Comparison of ENCODE assay signal across 1 cellular context in the genomic region with DNA sequence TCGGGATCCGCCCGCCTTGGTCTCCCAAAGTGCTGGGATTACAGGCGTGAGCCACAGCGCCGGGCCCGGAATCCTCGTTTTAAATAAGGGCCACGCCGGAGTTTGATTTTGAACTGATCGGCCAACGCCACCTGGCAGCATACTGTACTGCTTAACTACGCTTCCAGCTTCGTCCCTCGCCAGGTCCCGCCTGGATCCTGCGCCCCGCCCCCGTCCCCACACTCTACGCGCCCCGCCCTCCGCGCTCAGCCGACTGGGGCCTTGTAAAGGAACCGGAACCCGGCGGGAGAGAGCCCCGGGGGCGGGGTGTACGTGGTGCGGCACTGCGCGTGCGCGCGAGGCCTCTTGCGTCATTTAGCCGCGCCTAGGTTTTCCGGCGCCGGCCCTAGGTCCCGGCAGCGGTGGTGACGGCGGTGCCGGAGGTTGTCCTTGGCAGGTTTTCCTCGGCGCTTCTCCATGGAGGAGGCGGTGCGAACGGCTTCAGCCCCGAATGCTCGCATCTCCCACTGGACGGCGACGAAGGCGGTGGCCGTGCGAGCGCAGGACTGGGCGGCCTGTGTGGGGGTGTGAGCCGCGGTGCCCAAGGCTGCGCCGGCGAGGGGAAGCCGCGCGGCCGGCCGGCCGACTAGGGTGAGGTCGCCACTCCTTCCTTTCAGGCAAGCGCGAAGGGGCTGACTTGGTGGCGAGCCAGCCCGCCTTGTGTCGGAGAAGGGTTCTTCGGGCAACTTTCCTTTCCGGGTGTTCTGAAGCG.
TF ChIP-seq lines count a peak whose summit lies in the region.

A gene (plus strand): TSS at position 375 of the 751 bp plus-strand sequence. CDS start 13,066 bp downstream, outside the sequence.

TF ChIP-seq in K562, 482 proteins besides CTCF, POLR2A, EP300 and RAD21 (continued from another document and continues in another):
- TF ChIP-seq, protein P1, sequence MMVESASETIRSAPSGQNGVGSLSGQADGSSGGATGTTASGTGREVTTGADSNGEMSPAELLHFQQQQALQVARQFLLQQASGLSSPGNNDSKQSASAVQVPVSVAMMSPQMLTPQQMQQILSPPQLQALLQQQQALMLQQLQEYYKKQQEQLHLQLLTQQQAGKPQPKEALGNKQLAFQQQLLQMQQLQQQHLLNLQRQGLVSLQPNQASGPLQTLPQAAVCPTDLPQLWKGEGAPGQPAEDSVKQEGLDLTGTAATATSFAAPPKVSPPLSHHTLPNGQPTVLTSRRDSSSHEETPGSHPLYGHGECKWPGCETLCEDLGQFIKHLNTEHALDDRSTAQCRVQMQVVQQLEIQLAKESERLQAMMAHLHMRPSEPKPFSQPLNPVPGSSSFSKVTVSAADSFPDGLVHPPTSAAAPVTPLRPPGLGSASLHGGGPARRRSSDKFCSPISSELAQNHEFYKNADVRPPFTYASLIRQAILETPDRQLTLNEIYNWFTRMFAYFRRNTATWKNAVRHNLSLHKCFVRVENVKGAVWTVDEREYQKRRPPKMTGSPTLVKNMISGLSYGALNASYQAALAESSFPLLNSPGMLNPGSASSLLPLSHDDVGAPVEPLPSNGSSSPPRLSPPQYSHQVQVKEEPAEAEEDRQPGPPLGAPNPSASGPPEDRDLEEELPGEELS (CRISPR knock-in tag; IDR thresholded peaks at IDR 0.05; ENCODE audit: borderline replicate concordance): 0 out of 2 replicates have a peak, but pooled peaks have one; percentile 49
- peak; percentile 82 to 83; a peak in 3 of 4 replicates for TF ChIP-seq SIN3A (IDR thresholded peaks at IDR 0.05; ENCODE audit: borderline replicate concordance in 2 of 2, control insufficient read depth in 1 of 2, low read depth in 2 of 2, low read length in 2 of 2)
- TF ChIP-seq, protein P2, sequence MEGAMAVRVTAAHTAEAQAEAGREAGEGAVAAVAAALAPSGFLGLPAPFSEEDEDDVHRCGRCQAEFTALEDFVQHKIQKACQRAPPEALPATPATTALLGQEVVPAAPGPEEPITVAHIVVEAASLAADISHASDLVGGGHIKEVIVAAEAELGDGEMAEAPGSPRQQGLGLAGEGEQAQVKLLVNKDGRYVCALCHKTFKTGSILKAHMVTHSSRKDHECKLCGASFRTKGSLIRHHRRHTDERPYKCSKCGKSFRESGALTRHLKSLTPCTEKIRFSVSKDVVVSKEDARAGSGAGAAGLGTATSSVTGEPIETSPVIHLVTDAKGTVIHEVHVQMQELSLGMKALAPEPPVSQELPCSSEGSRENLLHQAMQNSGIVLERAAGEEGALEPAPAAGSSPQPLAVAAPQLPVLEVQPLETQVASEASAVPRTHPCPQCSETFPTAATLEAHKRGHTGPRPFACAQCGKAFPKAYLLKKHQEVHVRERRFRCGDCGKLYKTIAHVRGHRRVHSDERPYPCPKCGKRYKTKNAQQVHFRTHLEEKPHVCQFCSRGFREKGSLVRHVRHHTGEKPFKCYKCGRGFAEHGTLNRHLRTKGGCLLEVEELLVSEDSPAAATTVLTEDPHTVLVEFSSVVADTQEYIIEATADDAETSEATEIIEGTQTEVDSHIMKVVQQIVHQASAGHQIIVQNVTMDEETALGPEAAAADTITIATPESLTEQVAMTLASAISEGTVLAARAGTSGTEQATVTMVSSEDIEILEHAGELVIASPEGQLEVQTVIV (CRISPR knock-in tag; IDR thresholded peaks at IDR 0.05; ENCODE audit: borderline replicate concordance): no peak
- peak; percentile 90 for TF ChIP-seq ZFX (CRISPR knock-in tag; IDR thresholded peaks at IDR 0.05)
- TF ChIP-seq BDP1 (IDR thresholded peaks at IDR 0.05; ENCODE audit: insufficient read depth, insufficient read length): peak; percentile 29
- TF ChIP-seq NCOA1 (IDR thresholded peaks at IDR 0.05; ENCODE audit: low read depth): no peak
- TF ChIP-seq POLR2G (IDR thresholded peaks at IDR 0.05; ENCODE audit: low read depth, low read length): peak; percentile 98
- TF ChIP-seq U2AF1 (optimal IDR thresholded peaks at IDR 0.05; ENCODE audit: low read depth, low read length): peak; percentile 48
- TF ChIP-seq NUFIP1 (IDR thresholded peaks at IDR 0.05; ENCODE audit: partially characterized antibody): no peak
- TF ChIP-seq, protein P3, sequence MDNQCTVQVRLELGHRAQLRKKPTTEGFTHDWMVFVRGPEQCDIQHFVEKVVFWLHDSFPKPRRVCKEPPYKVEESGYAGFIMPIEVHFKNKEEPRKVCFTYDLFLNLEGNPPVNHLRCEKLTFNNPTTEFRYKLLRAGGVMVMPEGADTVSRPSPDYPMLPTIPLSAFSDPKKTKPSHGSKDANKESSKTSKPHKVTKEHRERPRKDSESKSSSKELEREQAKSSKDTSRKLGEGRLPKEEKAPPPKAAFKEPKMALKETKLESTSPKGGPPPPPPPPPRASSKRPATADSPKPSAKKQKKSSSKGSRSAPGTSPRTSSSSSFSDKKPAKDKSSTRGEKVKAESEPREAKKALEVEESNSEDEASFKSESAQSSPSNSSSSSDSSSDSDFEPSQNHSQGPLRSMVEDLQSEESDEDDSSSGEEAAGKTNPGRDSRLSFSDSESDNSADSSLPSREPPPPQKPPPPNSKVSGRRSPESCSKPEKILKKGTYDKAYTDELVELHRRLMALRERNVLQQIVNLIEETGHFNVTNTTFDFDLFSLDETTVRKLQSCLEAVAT (IDR thresholded peaks at IDR 0.05): peak in 1 of 2 experiments; percentile 22; a peak in 1 of 4 replicates
- peak; percentile 52 for TF ChIP-seq ZNF431 (CRISPR knock-in tag; IDR thresholded peaks at IDR 0.05)
- TF ChIP-seq EGR1 (conservative IDR thresholded peaks at IDR 0.05): peak; percentile 72
- no peak for TF ChIP-seq NFATC3 (IDR thresholded peaks at IDR 0.05)
- 0 out of 2 replicates have a peak, but pooled peaks have one; percentile 56 for TF ChIP-seq GTF2E2 (tag; IDR thresholded peaks at IDR 0.05)
- TF ChIP-seq ETV5 (CRISPR knock-in tag; IDR thresholded peaks at IDR 0.05; ENCODE audit: low read depth): no peak
- TF ChIP-seq HCFC1 (IDR thresholded peaks at IDR 0.05; ENCODE audit: low read depth, low read length): peak; percentile 74
- no peak for TF ChIP-seq KHSRP (IDR thresholded peaks at IDR 0.05)
- TF ChIP-seq BRD9 (IDR thresholded peaks at IDR 0.05; ENCODE audit: low read depth, partially characterized antibody): peak; percentile 16
- peak; percentile 99 for TF ChIP-seq RBBP5 (IDR thresholded peaks at IDR 0.05; ENCODE audit: borderline replicate concordance, insufficient read depth, low read length, poor library complexity, severe bottlenecking)
- peak; percentile 70 for TF ChIP-seq KDM5B (IDR thresholded peaks at IDR 0.05; ENCODE audit: insufficient replicate concordance, low read depth, low read length)
- TF ChIP-seq CXXC5 (CRISPR knock-in tag; IDR thresholded peaks at IDR 0.05): peak; percentile 86
- TF ChIP-seq, protein P4, sequence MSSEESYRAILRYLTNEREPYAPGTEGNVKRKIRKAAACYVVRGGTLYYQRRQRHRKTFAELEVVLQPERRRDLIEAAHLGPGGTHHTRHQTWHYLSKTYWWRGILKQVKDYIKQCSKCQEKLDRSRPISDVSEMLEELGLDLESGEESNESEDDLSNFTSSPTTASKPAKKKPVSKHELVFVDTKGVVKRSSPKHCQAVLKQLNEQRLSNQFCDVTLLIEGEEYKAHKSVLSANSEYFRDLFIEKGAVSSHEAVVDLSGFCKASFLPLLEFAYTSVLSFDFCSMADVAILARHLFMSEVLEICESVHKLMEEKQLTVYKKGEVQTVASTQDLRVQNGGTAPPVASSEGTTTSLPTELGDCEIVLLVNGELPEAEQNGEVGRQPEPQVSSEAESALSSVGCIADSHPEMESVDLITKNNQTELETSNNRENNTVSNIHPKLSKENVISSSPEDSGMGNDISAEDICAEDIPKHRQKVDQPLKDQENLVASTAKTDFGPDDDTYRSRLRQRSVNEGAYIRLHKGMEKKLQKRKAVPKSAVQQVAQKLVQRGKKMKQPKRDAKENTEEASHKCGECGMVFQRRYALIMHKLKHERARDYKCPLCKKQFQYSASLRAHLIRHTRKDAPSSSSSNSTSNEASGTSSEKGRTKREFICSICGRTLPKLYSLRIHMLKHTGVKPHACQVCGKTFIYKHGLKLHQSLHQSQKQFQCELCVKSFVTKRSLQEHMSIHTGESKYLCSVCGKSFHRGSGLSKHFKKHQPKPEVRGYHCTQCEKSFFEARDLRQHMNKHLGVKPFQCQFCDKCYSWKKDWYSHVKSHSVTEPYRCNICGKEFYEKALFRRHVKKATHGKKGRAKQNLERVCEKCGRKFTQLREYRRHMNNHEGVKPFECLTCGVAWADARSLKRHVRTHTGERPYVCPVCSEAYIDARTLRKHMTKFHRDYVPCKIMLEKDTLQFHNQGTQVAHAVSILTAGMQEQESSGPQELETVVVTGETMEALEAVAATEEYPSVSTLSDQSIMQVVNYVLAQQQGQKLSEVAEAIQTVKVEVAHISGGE (CRISPR knock-in tag; IDR thresholded peaks at IDR 0.05): peak in 1 of 3 experiments; percentile 73; a peak in 1 of 6 replicates
- peak; percentile 44; the same call in 1 of the 2 replicates for TF ChIP-seq TOE1 (IDR thresholded peaks at IDR 0.05; ENCODE audit: borderline replicate concordance)
- no peak for TF ChIP-seq TOE1 (CRISPR knock-in tag; IDR thresholded peaks at IDR 0.05; ENCODE audit: borderline replicate concordance, low read depth)
- no peak for TF ChIP-seq MCM2 (IDR thresholded peaks at IDR 0.05; ENCODE audit: low read depth)
- TF ChIP-seq, protein P5, sequence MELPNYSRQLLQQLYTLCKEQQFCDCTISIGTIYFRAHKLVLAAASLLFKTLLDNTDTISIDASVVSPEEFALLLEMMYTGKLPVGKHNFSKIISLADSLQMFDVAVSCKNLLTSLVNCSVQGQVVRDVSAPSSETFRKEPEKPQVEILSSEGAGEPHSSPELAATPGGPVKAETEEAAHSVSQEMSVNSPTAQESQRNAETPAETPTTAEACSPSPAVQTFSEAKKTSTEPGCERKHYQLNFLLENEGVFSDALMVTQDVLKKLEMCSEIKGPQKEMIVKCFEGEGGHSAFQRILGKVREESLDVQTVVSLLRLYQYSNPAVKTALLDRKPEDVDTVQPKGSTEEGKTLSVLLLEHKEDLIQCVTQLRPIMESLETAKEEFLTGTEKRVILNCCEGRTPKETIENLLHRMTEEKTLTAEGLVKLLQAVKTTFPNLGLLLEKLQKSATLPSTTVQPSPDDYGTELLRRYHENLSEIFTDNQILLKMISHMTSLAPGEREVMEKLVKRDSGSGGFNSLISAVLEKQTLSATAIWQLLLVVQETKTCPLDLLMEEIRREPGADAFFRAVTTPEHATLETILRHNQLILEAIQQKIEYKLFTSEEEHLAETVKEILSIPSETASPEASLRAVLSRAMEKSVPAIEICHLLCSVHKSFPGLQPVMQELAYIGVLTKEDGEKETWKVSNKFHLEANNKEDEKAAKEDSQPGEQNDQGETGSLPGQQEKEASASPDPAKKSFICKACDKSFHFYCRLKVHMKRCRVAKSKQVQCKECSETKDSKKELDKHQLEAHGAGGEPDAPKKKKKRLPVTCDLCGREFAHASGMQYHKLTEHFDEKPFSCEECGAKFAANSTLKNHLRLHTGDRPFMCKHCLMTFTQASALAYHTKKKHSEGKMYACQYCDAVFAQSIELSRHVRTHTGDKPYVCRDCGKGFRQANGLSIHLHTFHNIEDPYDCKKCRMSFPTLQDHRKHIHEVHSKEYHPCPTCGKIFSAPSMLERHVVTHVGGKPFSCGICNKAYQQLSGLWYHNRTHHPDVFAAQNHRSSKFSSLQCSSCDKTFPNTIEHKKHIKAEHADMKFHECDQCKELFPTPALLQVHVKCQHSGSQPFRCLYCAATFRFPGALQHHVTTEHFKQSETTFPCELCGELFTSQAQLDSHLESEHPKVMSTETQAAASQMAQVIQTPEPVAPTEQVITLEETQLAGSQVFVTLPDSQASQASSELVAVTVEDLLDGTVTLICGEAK (IDR thresholded peaks at IDR 0.05): peak; percentile 79
- TF ChIP-seq, protein P5 (CRISPR knock-in tag; IDR thresholded peaks at IDR 0.05): no peak
- TF ChIP-seq, protein P6, sequence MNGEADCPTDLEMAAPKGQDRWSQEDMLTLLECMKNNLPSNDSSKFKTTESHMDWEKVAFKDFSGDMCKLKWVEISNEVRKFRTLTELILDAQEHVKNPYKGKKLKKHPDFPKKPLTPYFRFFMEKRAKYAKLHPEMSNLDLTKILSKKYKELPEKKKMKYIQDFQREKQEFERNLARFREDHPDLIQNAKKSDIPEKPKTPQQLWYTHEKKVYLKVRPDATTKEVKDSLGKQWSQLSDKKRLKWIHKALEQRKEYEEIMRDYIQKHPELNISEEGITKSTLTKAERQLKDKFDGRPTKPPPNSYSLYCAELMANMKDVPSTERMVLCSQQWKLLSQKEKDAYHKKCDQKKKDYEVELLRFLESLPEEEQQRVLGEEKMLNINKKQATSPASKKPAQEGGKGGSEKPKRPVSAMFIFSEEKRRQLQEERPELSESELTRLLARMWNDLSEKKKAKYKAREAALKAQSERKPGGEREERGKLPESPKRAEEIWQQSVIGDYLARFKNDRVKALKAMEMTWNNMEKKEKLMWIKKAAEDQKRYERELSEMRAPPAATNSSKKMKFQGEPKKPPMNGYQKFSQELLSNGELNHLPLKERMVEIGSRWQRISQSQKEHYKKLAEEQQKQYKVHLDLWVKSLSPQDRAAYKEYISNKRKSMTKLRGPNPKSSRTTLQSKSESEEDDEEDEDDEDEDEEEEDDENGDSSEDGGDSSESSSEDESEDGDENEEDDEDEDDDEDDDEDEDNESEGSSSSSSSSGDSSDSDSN (IDR thresholded peaks at IDR 0.05; ENCODE audit: borderline replicate concordance in 1 of 2, low read depth in 2 of 2, low read length in 2 of 2): peak; percentile 58 to 88; a peak in 3 of 4 replicates
- peak; percentile 32; the same call in 1 of the 2 replicates for TF ChIP-seq BHLHE40 (IDR thresholded peaks at IDR 0.05; ENCODE audit: low read length)
- TF ChIP-seq POLR2B (IDR thresholded peaks at IDR 0.05; ENCODE audit: low read depth, partially characterized antibody): peak; percentile 92
- TF ChIP-seq MYBL2 (IDR thresholded peaks at IDR 0.05; ENCODE audit: low read depth): peak; percentile 59
- no peak for TF ChIP-seq MYBL2 (CRISPR knock-in tag; IDR thresholded peaks at IDR 0.05; ENCODE audit: borderline replicate concordance)
